ENCODE assay signal across 8 cellular contexts in genomic region chr13:32316476-32316875, GRCh38. TPM values are rescaled to one million over a fixed set of nuclear protein-coding genes. Genes with fewer than 3 reads are reported as not detected.
DNase-seq lines count a peak whose midpoint lies in the region; ATAC-seq and TF ChIP-seq lines count a peak whose summit lies in the region.

No MANE protein-coding gene starts in this region.

- H3K27me3 ChIP-seq in BE2C (no peaks in the 10 kb centered on the region), KMS-11 (ENCODE audit: insufficient read depth, low read depth) (no peaks in the 10 kb centered on the region), adipocyte (replicated peaks; ENCODE audit: control insufficient read depth, insufficient read depth, low read length) (no peaks in the 10 kb centered on the region)

- WGBS in mesodermal cell (ENCODE audit: insufficient coverage in 2 of 2), 2 experiments, result 100% methylated on average over 3 of the region's 6 CpGs; no CpG with 5 or more reads in 1 of the 2 experiments

- no peak for TF ChIP-seq CTCF in BE2C (IDR thresholded peaks at IDR 0.05; ENCODE audit: low read depth, low read length)
- no peak for TF ChIP-seq CTCF in KMS-11 (conservative IDR thresholded peaks at IDR 0.05; ENCODE audit: low read depth, low read length)

- H3K9me3 ChIP-seq in BE2C (no peaks in the 10 kb centered on the region), adipocyte (ENCODE audit: control insufficient read depth, low read length) (no peaks in the 10 kb centered on the region), mesodermal cell (ENCODE audit: control insufficient read depth, low read length) (peaks cover 5% of the 10 kb centered on the region)

- peaks cover 3% of the 10 kb centered on the region; the same call in 1 of the 2 replicates for H3K4me1 ChIP-seq in BE2C
- H3K4me1 ChIP-seq in KMS-11 (ENCODE audit: low read depth, poor library complexity, severe bottlenecking), result peaks cover 7% of the 10 kb centered on the region
- peaks cover 9% of the 10 kb centered on the region for H3K4me1 ChIP-seq in adipocyte (ENCODE audit: control insufficient read depth, insufficient read depth, low read length)
- no peaks in the 10 kb centered on the region for H3K4me1 ChIP-seq in mesodermal cell (ENCODE audit: control insufficient read depth, insufficient read depth, low read length, poor library complexity, severe bottlenecking)

- H3K9ac ChIP-seq in KMS-11 (peak overlapping the region; percentile 93), adipocyte (ENCODE audit: low read length) (peak overlapping the region; percentile 86)

- peak overlapping the region; percentile 95 for H3K4me3 ChIP-seq in BE2C (ENCODE audit: low read depth, low read length)
- H3K4me3 ChIP-seq in KMS-11 (IDR thresholded peaks at IDR 0.05; ENCODE audit: insufficient read depth, low read depth, low read length), result no peak overlapping the region
- H3K4me3 ChIP-seq in adipocyte (ENCODE audit: low read length), result peak overlapping the region; percentile 86
- peak overlapping the region; percentile 69 for H3K4me3 ChIP-seq in mesodermal cell (ENCODE audit: extremely low read depth, insufficient read depth, low read length, poor library complexity, severe bottlenecking)

- DNase-seq in BE2C (no peak), adipocyte (ENCODE audit: low read depth) (no peak), D341Med (ENCODE audit: low spot score) (no peak), left lobe of liver (ENCODE audit: low spot score) (no peak)

- H3K27ac ChIP-seq in KMS-11 (peak overlapping the region; percentile 95), mesodermal cell (ENCODE audit: low read depth, low read length, severe bottlenecking) (no peak overlapping the region)

- ATAC-seq in left lobe of liver (no peak), HG03139 (IDR thresholded peaks at IDR 0.05; ENCODE audit: unreplicated experiment) (no peak), HG03521 (IDR thresholded peaks at IDR 0.05; ENCODE audit: unreplicated experiment) (no peak)

- peak overlapping the region; percentile 92 for H2AFZ ChIP-seq in KMS-11 (ENCODE audit: low read depth)

- no peaks in the 10 kb centered on the region for H4K20me1 ChIP-seq in KMS-11 (ENCODE audit: insufficient read depth)

- H3K36me3 ChIP-seq in BE2C (peaks cover 8% of the 10 kb centered on the region), KMS-11 (ENCODE audit: insufficient read depth) (no peaks in the 10 kb centered on the region), adipocyte (ENCODE audit: control insufficient read depth, insufficient read depth, low read length, severe bottlenecking) (no peaks in the 10 kb centered on the region), mesodermal cell (ENCODE audit: control insufficient read depth, insufficient read depth, low read length) (peaks cover 13% of the 10 kb centered on the region)

- peak overlapping the region; percentile 85 for H3K4me2 ChIP-seq in KMS-11

- no peaks in the 10 kb centered on the region; the same call in 1 of the 2 replicates for H3K79me2 ChIP-seq in KMS-11 (ENCODE audit: insufficient read depth, low read depth)

RNA-seq across cellular contexts. Expression of gene BRCA2, which starts 1.2 kb away (rescaled TPM):
- 2.0 TPM for polyA plus RNA-seq in BE2C (2012; ENCODE audit: insufficient read depth, insufficient read length, low read depth)
- 3.5 TPM for polyA plus RNA-seq in mesodermal cell (2013, experiment 1 of 2)
- 3.9 TPM for polyA plus RNA-seq in mesodermal cell (2013, experiment 2 of 2)
- 0.53 TPM for total RNA-seq in left lobe of liver

RNA-seq across cellular contexts. Expression of gene ZAR1L, which starts 1.3 kb away (rescaled TPM):
- not detected for polyA plus RNA-seq in BE2C (2012; ENCODE audit: insufficient read depth, insufficient read length, low read depth)
- polyA plus RNA-seq in mesodermal cell (2013, experiment 1 of 2), result not detected
- polyA plus RNA-seq in mesodermal cell (2013, experiment 2 of 2), result 0.20 TPM
- total RNA-seq in left lobe of liver, result not detected
